9 cellular contexts compared by ENCODE assay signal in genomic region chr20:20875716-20876115, GRCh38.
"Had no signal": no experiment of that assay in that cellular context is flagged by ENCODE, and none has a peak within 500 bp of the region (broad histone marks: within the 10 kb centered on the region; RNA-seq: fewer than 3 reads in every experiment).

No MANE protein-coding gene starts in this region.

- H3K9me3 ChIP-seq: HAP-1 had no signal

- H3K36me3 Mint-ChIP-seq: IgD-negative memory B cell had no signal

- H3K9me3 Mint-ChIP-seq: HFFc6, IgD-negative memory B cell had no signal

- H2AFZ ChIP-seq: GM23248 had no signal

- H3K4me3 Mint-ChIP-seq: HFFc6, IgD-negative memory B cell had no signal

- H3K27ac Mint-ChIP-seq: HFFc6, IgD-negative memory B cell had no signal

- H3K36me3 ChIP-seq: HAP-1 had no signal

- H3K4me1 ChIP-seq: HAP-1 had no signal

- H3K4me1 Mint-ChIP-seq: IgD-negative memory B cell had no signal

- ATAC-seq: HCT116, HepG2 had no signal

- DNase-seq: GM23248, H7, HFFc6, KBM-7 had no signal

- H3K27ac ChIP-seq: GM23248, HL-60 had no signal

- FAIRE-seq: HepG2 had no signal

- H3K9ac ChIP-seq: GM23248 had no signal

- H3K4me3 ChIP-seq: GM23248, HAP-1 had no signal
